8 cellular contexts compared by ENCODE assay signal in genomic region chr11:59106363-59107336, GRCh38. TPM values are rescaled to one million over a fixed set of nuclear protein-coding genes. Genes with fewer than 3 reads are reported as not detected.
A peak's percentile ranks its signal among the peaks of the same experiment; 100 is the strongest.
DNase-seq lines count a peak whose midpoint lies in the region; ATAC-seq and TF ChIP-seq lines count a peak whose summit lies in the region.

A gene with protein sequence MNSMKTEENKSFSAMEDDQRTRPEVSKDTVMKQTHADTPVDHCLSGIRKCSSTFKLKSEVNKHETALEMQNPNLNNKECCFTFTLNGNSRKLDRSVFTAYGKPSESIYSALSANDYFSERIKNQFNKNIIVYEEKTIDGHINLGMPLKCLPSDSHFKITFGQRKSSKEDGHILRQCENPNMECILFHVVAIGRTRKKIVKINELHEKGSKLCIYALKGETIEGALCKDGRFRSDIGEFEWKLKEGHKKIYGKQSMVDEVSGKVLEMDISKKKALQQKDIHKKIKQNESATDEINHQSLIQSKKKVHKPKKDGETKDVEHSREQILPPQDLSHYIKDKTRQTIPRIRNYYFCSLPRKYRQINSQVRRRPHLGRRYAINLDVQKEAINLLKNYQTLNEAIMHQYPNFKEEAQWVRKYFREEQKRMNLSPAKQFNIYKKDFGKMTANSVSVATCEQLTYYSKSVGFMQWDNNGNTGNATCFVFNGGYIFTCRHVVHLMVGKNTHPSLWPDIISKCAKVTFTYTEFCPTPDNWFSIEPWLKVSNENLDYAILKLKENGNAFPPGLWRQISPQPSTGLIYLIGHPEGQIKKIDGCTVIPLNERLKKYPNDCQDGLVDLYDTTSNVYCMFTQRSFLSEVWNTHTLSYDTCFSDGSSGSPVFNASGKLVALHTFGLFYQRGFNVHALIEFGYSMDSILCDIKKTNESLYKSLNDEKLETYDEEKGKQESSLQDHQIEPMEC (plus strand): TSS chr11:59107237. CDS start chr11:59109626, 2,389 bp downstream.

- peak; percentile 74 for ATAC-seq in HG03342 (IDR thresholded peaks at IDR 0.05; ENCODE audit: unreplicated experiment)

- peak; percentile 86 for TF ChIP-seq POLR2A in GM19099 (IDR thresholded peaks at IDR 0.05; ENCODE audit: extremely low read depth, insufficient read length, low read depth)

- H3K4me1 ChIP-seq in BE2C: no peaks in the 10 kb centered on the region
- peaks cover 4 to 16% of the 10 kb centered on the region in 2 donors for H3K4me1 ChIP-seq in duodenal mucosa (ENCODE audit: control insufficient read depth in 1 of 2, insufficient read depth in 2 of 2, low read length in 2 of 2)
- H3K4me1 ChIP-seq in liver (ENCODE audit: control insufficient read depth in 4 of 4, insufficient read depth in 4 of 4, low read length in 3 of 4): peaks cover 6 to 22% (median 10%) of the 10 kb centered on the region in 4 donors

- H3K36me3 ChIP-seq in BE2C (no peaks in the 10 kb centered on the region), duodenal mucosa (ENCODE audit: control insufficient read depth in 1 of 2, insufficient read depth in 2 of 2, low read length in 2 of 2) (no peaks in the 10 kb centered on the region), liver (ENCODE audit: control insufficient read depth in 4 of 4, insufficient read depth in 3 of 4, low read depth in 1 of 4, low read length in 3 of 4) (no peaks in the 10 kb centered on the region)

- no peak within 1 kb of the TSS for H3K27ac ChIP-seq in duodenal mucosa (ENCODE audit: low read depth, low read length)
- H3K27ac ChIP-seq in liver (ENCODE audit: low read depth in 1 of 2, low read length in 2 of 2): no peak within 1 kb of the TSS

- peak within 1 kb of the TSS; percentile 12 to 38 for H3K9ac ChIP-seq in duodenal mucosa (ENCODE audit: low read depth in 1 of 2, low read length in 2 of 2)
- peak within 1 kb of the TSS in 1 of 2 donors; percentile 17 for H3K9ac ChIP-seq in liver (ENCODE audit: low read depth in 1 of 2, low read length in 2 of 2)

- DNase-seq in BE2C: peak; percentile 72
- peak; percentile 94 for DNase-seq in NCI-H345 treated with DMSO at 0.1 percent for 48 hours (lab: John Stamatoyannopoulos, UW; ENCODE audit: unreplicated experiment)
- DNase-seq in activated CD4-positive, alpha-beta T cell treated with anti-CD3 and anti-CD28 coated beads, Interleukin-2, amount 50 U/mL, for 1 hour: peak; percentile 53
- DNase-seq in stimulated activated CD4-positive, alpha-beta T cell treated with anti-CD3 and anti-CD28 coated beads, Interleukin-4, amount 100 ng/mL, for 4 hours: peak; percentile 37 to 38

- H3K27me3 ChIP-seq in BE2C: no peaks in the 10 kb centered on the region
- H3K27me3 ChIP-seq in duodenal mucosa (ENCODE audit: control insufficient read depth in 1 of 2, insufficient read depth in 2 of 2, low read length in 2 of 2): peaks cover 0 to 3% of the 10 kb centered on the region in 2 donors
- no peaks in the 10 kb centered on the region for H3K27me3 ChIP-seq in liver (ENCODE audit: control insufficient read depth in 4 of 4, insufficient read depth in 4 of 4, low read length in 3 of 4)

- no peak for TF ChIP-seq RAD21 in liver (IDR thresholded peaks at IDR 0.05)

- no peaks in the 10 kb centered on the region for H3K9me3 ChIP-seq in BE2C
- H3K9me3 ChIP-seq in duodenal mucosa (ENCODE audit: control insufficient read depth in 1 of 2, low read length in 2 of 2): no peaks in the 10 kb centered on the region
- no peaks in the 10 kb centered on the region for H3K9me3 ChIP-seq in liver (ENCODE audit: control insufficient read depth in 4 of 4, low read length in 3 of 4)

- under 1% methylated on average over 64 of the region's 64 CpGs for WGBS in liver

- H3K4me3 ChIP-seq in BE2C (ENCODE audit: low read depth, low read length): peak within 1 kb of the TSS; percentile 61
- peak within 1 kb of the TSS; percentile 62 to 70 for H3K4me3 ChIP-seq in duodenal mucosa (ENCODE audit: low read depth in 1 of 2, low read length in 2 of 2)
- peak within 1 kb of the TSS; percentile 27 to 70 (median 44) for H3K4me3 ChIP-seq in liver (ENCODE audit: low read depth in 1 of 3, low read length in 3 of 3)

- TF ChIP-seq CTCF in BE2C (IDR thresholded peaks at IDR 0.05; ENCODE audit: low read depth, low read length) (no peak), liver (IDR thresholded peaks at IDR 0.05; ENCODE audit: low read depth, low read length, missing input control) (no peak)

TF ChIP-seq in liver, 16 proteins besides CTCF, POLR2A, EP300 and RAD21:
- TF ChIP-seq, protein P1, sequence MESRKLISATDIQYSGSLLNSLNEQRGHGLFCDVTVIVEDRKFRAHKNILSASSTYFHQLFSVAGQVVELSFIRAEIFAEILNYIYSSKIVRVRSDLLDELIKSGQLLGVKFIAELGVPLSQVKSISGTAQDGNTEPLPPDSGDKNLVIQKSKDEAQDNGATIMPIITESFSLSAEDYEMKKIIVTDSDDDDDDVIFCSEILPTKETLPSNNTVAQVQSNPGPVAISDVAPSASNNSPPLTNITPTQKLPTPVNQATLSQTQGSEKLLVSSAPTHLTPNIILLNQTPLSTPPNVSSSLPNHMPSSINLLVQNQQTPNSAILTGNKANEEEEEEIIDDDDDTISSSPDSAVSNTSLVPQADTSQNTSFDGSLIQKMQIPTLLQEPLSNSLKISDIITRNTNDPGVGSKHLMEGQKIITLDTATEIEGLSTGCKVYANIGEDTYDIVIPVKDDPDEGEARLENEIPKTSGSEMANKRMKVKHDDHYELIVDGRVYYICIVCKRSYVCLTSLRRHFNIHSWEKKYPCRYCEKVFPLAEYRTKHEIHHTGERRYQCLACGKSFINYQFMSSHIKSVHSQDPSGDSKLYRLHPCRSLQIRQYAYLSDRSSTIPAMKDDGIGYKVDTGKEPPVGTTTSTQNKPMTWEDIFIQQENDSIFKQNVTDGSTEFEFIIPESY (IDR thresholded peaks at IDR 0.05): no peak
- TF ChIP-seq NR2F2 (IDR thresholded peaks at IDR 0.05) (no peak), GABPA (IDR thresholded peaks at IDR 0.05 in 1 of 2, conservative IDR thresholded peaks at IDR 0.05 in 1 of 2) (no peak), MAX (IDR thresholded peaks at IDR 0.05) (peak; percentile 35), ATF3 (IDR thresholded peaks at IDR 0.05) (peak; percentile 69), EGR1 (IDR thresholded peaks at IDR 0.05; ENCODE audit: low read depth in 2 of 2) (no peak), JUND (IDR thresholded peaks at IDR 0.05) (peak; percentile 90 to 93), HNF4G (IDR thresholded peaks at IDR 0.05) (no peak), HNF4A (conservative IDR thresholded peaks at IDR 0.05) (no peak), REST (IDR thresholded peaks at IDR 0.05) (no peak), TAF1 (conservative IDR thresholded peaks at IDR 0.05) (no peak), SP1 (IDR thresholded peaks at IDR 0.05) (peak; percentile 68), RXRA (IDR thresholded peaks at IDR 0.05) (no peak), YY1 (IDR thresholded peaks at IDR 0.05) (peak; percentile 17), FOXA2 (IDR thresholded peaks at IDR 0.05) (no peak), FOXA1 (IDR thresholded peaks at IDR 0.05) (no peak)

RNA-seq across cellular contexts. Expression of the gene that starts here (rescaled TPM):
- polyA plus RNA-seq in BE2C (2012; ENCODE audit: insufficient read depth, insufficient read length, low read depth): 0.26 TPM
- 1 to 10 TPM in 1 of 2 donors, under 1 TPM in 1; 0.08 to 2.6 TPM for total RNA-seq in liver
- 1 to 10 TPM in 1 of 2 donors, under 1 TPM in 1; 0.32 to 2.4 TPM for polyA plus RNA-seq in liver

Comparison
In these comparisons a context has a peak if more than half of its experiments do, and no peak if none do; other contexts are left out.
1. DNase-seq: peak in every context shown above with its lines; median percentile 94 in NCI-H345 treated with DMSO at 0.1 percent for 48 hours; 72 in BE2C; 53 in activated CD4-positive, alpha-beta T cell treated with anti-CD3 and anti-CD28 coated beads, Interleukin-2, amount 50 U/mL, for 1 hour; 38 in stimulated activated CD4-positive, alpha-beta T cell treated with anti-CD3 and anti-CD28 coated beads, Interleukin-4, amount 100 ng/mL, for 4 hours.